Comparison of ENCODE assay signal across 8 cellular contexts in the genomic region with DNA sequence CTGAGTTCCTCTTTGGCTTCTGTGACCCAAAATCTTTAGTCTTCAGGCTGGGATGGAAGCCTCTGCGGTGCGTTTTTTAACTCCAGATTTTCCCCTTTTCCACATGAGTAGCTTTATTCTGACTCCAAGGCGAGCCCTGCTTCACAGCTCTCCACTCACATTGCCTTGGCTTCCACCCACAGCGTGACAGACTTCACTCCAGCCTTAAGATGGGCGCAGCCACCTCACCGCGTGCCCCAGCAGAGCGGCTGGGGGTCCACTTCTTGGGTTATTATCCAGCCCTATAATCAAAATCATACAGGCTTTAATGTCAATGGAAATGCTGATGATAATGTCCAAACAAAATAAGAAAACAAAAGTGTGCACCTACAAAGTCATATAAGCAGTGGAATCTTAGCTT. TPM values are rescaled to one million over a fixed set of nuclear protein-coding genes. Genes with fewer than 3 reads are reported as not detected.
DNase-seq lines count a peak whose midpoint lies in the region; ATAC-seq, FAIRE-seq and TF ChIP-seq lines count a peak whose summit lies in the region.

No MANE protein-coding gene starts in this region.

- TF ChIP-seq RAD21 in A549 (conservative IDR thresholded peaks at IDR 0.05 in 1 of 2, IDR thresholded peaks at IDR 0.05 in 1 of 2) (no peak), HCT116 (IDR thresholded peaks at IDR 0.05; ENCODE audit: low read depth) (no peak), GM12878 (IDR thresholded peaks at IDR 0.05; ENCODE audit: insufficient read depth, low read depth, low read length) (no peak)

- SMC1A ChIA-PET in GM12878 (lab: Charles Lee; ENCODE audit: uncharacterized antibody, unreplicated experiment), result interaction anchor here (1.1 to 1.3 kb wide), 2 partner anchors 28 to 127 kb away, joined by 3 to 6 read pairs; no protein-coding TSS in a partner anchor

- H3K27me3 ChIP-seq in HCT116 (ENCODE audit: insufficient read depth, low read length) (no peaks in the 10 kb centered on the region), GM12878 (replicated peaks in 1 of 2; ENCODE audit: control insufficient read depth in 2 of 2, insufficient read depth in 2 of 2, low read length in 1 of 2) (no peaks in the 10 kb centered on the region), muscle layer of colon (ENCODE audit: control insufficient read depth in 1 of 2, insufficient read depth in 2 of 2, low read length in 2 of 2) (no peaks in the 10 kb centered on the region)

- TF ChIP-seq POLR2A in A549 (IDR thresholded peaks at IDR 0.05; ENCODE audit: low read length), result no peak
- TF ChIP-seq POLR2A in HCT116 (IDR thresholded peaks at IDR 0.05; ENCODE audit: borderline replicate concordance, extremely low read depth, insufficient read depth, insufficient read length), result no peak
- no peak for TF ChIP-seq POLR2A in GM12878 (IDR thresholded peaks at IDR 0.05; ENCODE audit: low read depth, low read length)

- POLR2A ChIA-PET in A549 (lab: Yijun Ruan, JAX), result no interaction called here
- POLR2A ChIA-PET in HCT116 (lab: Charles Lee), result no interaction called here
- POLR2A ChIA-PET in GM12878 (lab: Charles Lee), result interaction anchor here (0.9 kb wide), 1 partner anchor 28 kb away, joined by 3 read pairs; no protein-coding TSS in a partner anchor

- H3K79me2 ChIP-seq in HCT116 (ENCODE audit: insufficient read depth, low read length) (peaks cover 45% of the 10 kb centered on the region), GM12878 (ENCODE audit: control insufficient read depth, insufficient read depth, low read length) (peaks cover 31% of the 10 kb centered on the region)

- FAIRE-seq in A549 (lab: Jason Lieb, UNC) (no peak), GM12878 (lab: Jason Lieb, UNC) (no peak)

- peaks cover 14% of the 10 kb centered on the region for H3K4me1 ChIP-seq in A549
- H3K4me1 ChIP-seq in HCT116 (ENCODE audit: control insufficient read depth in 1 of 2, insufficient read depth in 2 of 2, low read length in 2 of 2), result peaks cover 12 to 30% of the 10 kb centered on the region in 2 experiments
- peaks cover 23% of the 10 kb centered on the region for H3K4me1 ChIP-seq in GM12878 (ENCODE audit: control insufficient read depth, insufficient read depth, low read length)
- H3K4me1 ChIP-seq in muscle layer of colon (ENCODE audit: insufficient read depth, low read length), result peaks cover 22% of the 10 kb centered on the region

- H3K9ac ChIP-seq in HCT116 (ENCODE audit: low read length), result peak overlapping the region; percentile 87
- H3K9ac ChIP-seq in GM12878 (ENCODE audit: control insufficient read depth, insufficient read depth, low read length), result peak overlapping the region; percentile 87
- no peak overlapping the region for H3K9ac ChIP-seq in muscle layer of colon (ENCODE audit: low read length)

- WGBS in A549 (ENCODE audit: missing lambda C conversion rate), result 89% methylated on average over 8 of the region's 8 CpGs
- WGBS in GM12878 (ENCODE audit: insufficient coverage, insufficient replicate concordance, low lambda C conversion rate, missing lambda C conversion rate), result 95% methylated on average over 8 of the region's 8 CpGs

- peaks cover 15 to 19% of the 10 kb centered on the region in 2 experiments; a peak in 3 of 4 replicates for H3K36me3 ChIP-seq in HCT116 (ENCODE audit: control insufficient read depth in 1 of 2, insufficient read depth in 2 of 2, low read length in 2 of 2)
- peaks cover 18 to 23% of the 10 kb centered on the region in 2 experiments for H3K36me3 ChIP-seq in GM12878 (ENCODE audit: control insufficient read depth in 2 of 2, insufficient read depth in 2 of 2, low read length in 1 of 2)
- H3K36me3 ChIP-seq in muscle layer of colon (ENCODE audit: insufficient read depth, low read length), result peaks cover 36% of the 10 kb centered on the region

- H3K4me3 ChIP-seq in A549 (peak overlapping the region; percentile 66), HCT116 (replicated peaks in 1 of 2; ENCODE audit: low read depth in 1 of 2, low read length in 2 of 2) (peak overlapping the region; percentile 98 to 99), GM12878 (peak overlapping the region; percentile 81), muscle layer of colon (ENCODE audit: low read depth in 1 of 2, low read length in 2 of 2) (peak overlapping the region; percentile 97 to 99)

- peak overlapping the region; percentile 97 for H3K4me2 ChIP-seq in A549
- H3K4me2 ChIP-seq in HCT116 (ENCODE audit: low read length), result peak overlapping the region; percentile 99
- peak overlapping the region; percentile 93 for H3K4me2 ChIP-seq in GM12878 (ENCODE audit: control insufficient read depth, insufficient read depth)

- TF ChIP-seq CTCF in A549 (IDR thresholded peaks at IDR 0.05) (no peak), HCT116 (IDR thresholded peaks at IDR 0.05 in 2 of 3, conservative IDR thresholded peaks at IDR 0.05 in 1 of 3; ENCODE audit: borderline replicate concordance in 1 of 3, insufficient read depth in 1 of 3, low read depth in 2 of 3, low read length in 2 of 3) (no peak), GM12878 (IDR thresholded peaks at IDR 0.05 in 2 of 3, conservative IDR thresholded peaks at IDR 0.05 in 1 of 3; ENCODE audit: control insufficient read depth in 2 of 3, extremely low read depth in 1 of 3, insufficient read depth in 1 of 3, low read depth in 3 of 3, low read length in 3 of 3) (no peak)

- no peaks in the 10 kb centered on the region for H3K9me2 ChIP-seq in HCT116 (ENCODE audit: insufficient read depth)

- intact Hi-C loops in HCT116 (cut with micrococcal nuclease), result loop anchor here (10.0 kb wide), 2 partner anchors 461 to 721 kb away; no protein-coding TSS in a partner anchor
- intact Hi-C loops in GM12878 (cut with micrococcal nuclease; ENCODE audit: unreplicated experiment), result no loop called here

- H4K20me1 ChIP-seq in HCT116 (ENCODE audit: insufficient read depth), result 0 out of 2 replicates have a peak, but pooled peaks cover 3% of the 10 kb centered on the region
- no peaks in the 10 kb centered on the region for H4K20me1 ChIP-seq in GM12878 (ENCODE audit: control insufficient read depth, insufficient read depth)

- H2AFZ ChIP-seq in HCT116 (ENCODE audit: low read depth, low read length, poor library complexity, severe bottlenecking), result no peak overlapping the region
- H2AFZ ChIP-seq in GM12878 (ENCODE audit: control insufficient read depth, low read depth, low read length), result no peak overlapping the region

- H3K27ac ChIP-seq in A549, result peak overlapping the region in 1 of 2 experiments; percentile 94; a peak in 3 of 6 replicates
- no peak overlapping the region; the same call in 1 of the 2 replicates for H3K27ac ChIP-seq in HCT116 (ENCODE audit: low read depth, low read length)
- no peak overlapping the region for H3K27ac ChIP-seq in GM12878 (ENCODE audit: control insufficient read depth, insufficient read depth)
- H3K27ac ChIP-seq in muscle layer of colon (ENCODE audit: low read depth, low read length), result no peak overlapping the region

- RAD21 ChIA-PET in HCT116 (lab: Charles Lee; ENCODE audit: low non-redundant PET in 1 of 2, low total read pairs in 2 of 2, uncharacterized antibody in 2 of 2, unreplicated experiment in 2 of 2), result no interaction called here
- RAD21 ChIA-PET in GM12878 (lab: Charles Lee; ENCODE audit: unreplicated experiment), result interaction anchor here (0.6 to 1.4 kb wide), 3 partner anchors 26 to 170 kb away, joined by 3 to 6 read pairs (median 4); no protein-coding TSS in a partner anchor

- BruUV-seq in HCT116 (replicated peaks; lab: Mats Ljungman, UMichigan), result no TSS peak
- BruUV-seq in GM12878 (replicated peaks; lab: Mats Ljungman, UMichigan), result no TSS peak

- TF ChIP-seq EP300 in A549 (IDR thresholded peaks at IDR 0.05) (no peak), GM12878 (IDR thresholded peaks at IDR 0.05; ENCODE audit: borderline replicate concordance in 1 of 2, control insufficient read depth in 1 of 2, low read depth in 2 of 2, low read length in 2 of 2) (no peak)

- no peak for ATAC-seq in A549
- ATAC-seq in HCT116, result no peak
- ATAC-seq in GM12878, result no peak
- ATAC-seq in HG02610 (IDR thresholded peaks at IDR 0.05; ENCODE audit: unreplicated experiment), result no peak
- no peak for ATAC-seq in HG03520 (IDR thresholded peaks at IDR 0.05; ENCODE audit: unreplicated experiment)

- in situ Hi-C loops in GM12878 (cut with MboI), result no loop called here

- H3K9me3 ChIP-seq in A549, result no peaks in the 10 kb centered on the region
- no peaks in the 10 kb centered on the region for H3K9me3 ChIP-seq in HCT116 (ENCODE audit: control insufficient read depth in 1 of 2, insufficient read depth in 1 of 2, low read depth in 1 of 2, low read length in 2 of 2)
- no peaks in the 10 kb centered on the region for H3K9me3 ChIP-seq in GM12878 (replicated peaks; ENCODE audit: control insufficient read depth, insufficient read depth, low read length)
- no peaks in the 10 kb centered on the region for H3K9me3 ChIP-seq in muscle layer of colon (ENCODE audit: low read length)

- CTCF ChIA-PET in A549 (lab: Yijun Ruan, JAX), result interaction anchor here (1.4 to 5.4 kb wide), 4 partner anchors 8 to 127 kb away, joined by 3 to 43 read pairs (median 10); no protein-coding TSS in a partner anchor
- CTCF ChIA-PET in HCT116 (lab: Charles Lee), result interaction anchor here (0.6 kb wide), 1 partner anchor 173 kb away, joined by 3 read pairs; no protein-coding TSS in a partner anchor
- CTCF ChIA-PET in GM12878 (lab: Yijun Ruan, JAX), result interaction anchor here (3.1 to 4.5 kb wide), 3 partner anchors 28 to 458 kb away, joined by 24 to 46 read pairs (median 29); no protein-coding TSS in a partner anchor

- DNase-seq in A549 (ENCODE audit: low read depth in 1 of 2, low spot score in 1 of 2), result no peak
- DNase-seq in HCT116 (ENCODE audit: low read depth, low spot score), result no peak
- DNase-seq in GM12878 (ENCODE audit: low read depth, low spot score), result no peak
- DNase-seq in foreskin melanocyte, result no peak
- DNase-seq in NCI-H2029 (lab: John Stamatoyannopoulos, UW), result no peak

RNA-seq across cellular contexts. Expression of a gene that starts 1.2 kb away (rescaled TPM):
- 20.0 and 25.1 TPM in 2 replicates for polyA plus RNA-seq in A549 (2011; rRNA removed)
- 18.4 and 20.4 TPM in 2 replicates for polyA plus RNA-seq in A549 (2012; cell fraction: cytosol; rRNA removed)
- polyA plus RNA-seq in A549 (2012; cell fraction: nucleus; rRNA removed), result 53.4 and 60.7 TPM in 2 replicates
- polyA plus RNA-seq in A549 (2017; fragmentation: RNase III; extraction: RNeasy Plus Mini Kit Qiagen cat#74134 plus additional on column Dnase treatment), result 33.6 to 36.2 TPM (median 34.0 TPM) in 3 replicates
- 23.6 and 25.2 TPM in 2 replicates for polyA minus RNA-seq in A549 (2011; rRNA and poly(A)+ RNA removed)
- total RNA-seq in HCT116 (2021; ENCODE audit: unreplicated experiment), result 52.4 TPM
- 42.8 and 48.1 TPM in 2 replicates for polyA plus RNA-seq in HCT116 (2012)
- 139 and 145 TPM in 2 replicates for total RNA-seq in GM12878 (2013; cell fraction: nucleolus; rRNA removed)
- total RNA-seq in GM12878 (2014; rRNA removed), result 28.6 and 32.5 TPM in 2 replicates
- total RNA-seq in GM12878 (2014; rRNA removed; fragmentation: Illumina TruSeq; extraction: Trizol), result 22.4 and 25.4 TPM in 2 replicates
- 48.9 and 50.3 TPM in 2 replicates for total RNA-seq in GM12878 (2021)
- 26.9 TPM for polyA plus RNA-seq in GM12878 (2011; ENCODE audit: low read depth)
- polyA plus RNA-seq in GM12878 (2011; rRNA removed), result 16.4 and 22.6 TPM in 2 replicates
- 24.5 and 26.9 TPM in 2 replicates for polyA plus RNA-seq in GM12878 (2011; cell fraction: cytosol; rRNA removed)
- 77.4 and 98.6 TPM in 2 replicates for polyA plus RNA-seq in GM12878 (2011; cell fraction: nucleus; rRNA removed)
- 40.4 and 47.5 TPM in 2 replicates for polyA plus RNA-seq in GM12878 (2012)
- 18.5 and 24.8 TPM in 2 replicates for polyA plus RNA-seq in GM12878 (2014; fragmentation: Illumina TruSeq; extraction: Trizol)
- polyA plus RNA-seq in GM12878 (2014; fragmentation: Nextera tagmentation; extraction: Ambion mirVana), result 1 to 10 TPM; 1.6 to 7.2 TPM
- polyA plus RNA-seq in GM12878 (2014; rRNA removed), result 30.5 and 33.2 TPM in 2 replicates
- polyA plus RNA-seq in GM12878 (2016; fragmentation: Nextera tagmentation; extraction: Ambion mirVana), result 10 to 100 TPM; 52.7 to 53.0 TPM
- 26.3 and 28.8 TPM in 2 replicates for polyA minus RNA-seq in GM12878 (2011; rRNA and poly(A)+ RNA removed)
- polyA minus RNA-seq in GM12878 (2011; cell fraction: cytosol; rRNA and poly(A)+ RNA removed), result 10.8 and 14.6 TPM in 2 replicates
- polyA minus RNA-seq in GM12878 (2011; cell fraction: nucleus; rRNA and poly(A)+ RNA removed), result 21.5 and 30.1 TPM in 2 replicates
